Comparison of ENCODE assay signal across 23 cellular contexts in genomic region chr2:217512728-217513127, GRCh38.
A peak's percentile ranks its signal among the peaks of the same experiment; 100 is the strongest.
DNase-seq lines count a peak whose midpoint lies in the region; ATAC-seq, FAIRE-seq and TF ChIP-seq lines count a peak whose summit lies in the region.
"Had no signal": no experiment of that assay in that cellular context is flagged by ENCODE, and none has a peak within 500 bp of the region (broad histone marks: within the 10 kb centered on the region; RNA-seq: fewer than 3 reads in every experiment).

No MANE protein-coding gene starts in this region.

- H3K79me2 ChIP-seq in HepG2 (ENCODE audit: insufficient read depth, low read length), result no peaks in the 10 kb centered on the region
- no peaks in the 10 kb centered on the region for H3K79me2 ChIP-seq in H1 (ENCODE audit: control insufficient read depth in 1 of 2, insufficient read depth in 2 of 2, low read length in 2 of 2)
- no peaks in the 10 kb centered on the region for H3K79me2 ChIP-seq in neural progenitor cell (ENCODE audit: low read depth)

- peak overlapping the region; percentile 42 for H4K91ac ChIP-seq in H1 (replicated peaks; ENCODE audit: insufficient read length, low read length)

- H3F3A ChIP-seq in neural progenitor cell (ENCODE audit: low read depth), result no peaks in the 10 kb centered on the region

- H3K36me3 ChIP-seq in HepG2 (replicated peaks in 1 of 2; ENCODE audit: control insufficient read depth in 1 of 2, insufficient read depth in 2 of 2, low read length in 2 of 2) (no peaks in the 10 kb centered on the region), right lobe of liver (no peaks in the 10 kb centered on the region), H1 (ENCODE audit: control insufficient read depth in 2 of 4, insufficient read depth in 4 of 4, low read length in 3 of 4) (no peaks in the 10 kb centered on the region), neural progenitor cell (no peaks in the 10 kb centered on the region)

- no peak overlapping the region for H2AK5ac ChIP-seq in H1 (ENCODE audit: low read depth, low read length)

- intact Hi-C loops in HepG2 (cut with micrococcal nuclease; ENCODE audit: unreplicated experiment) (loop anchor here (5.0 kb wide), 1 partner anchor 995 kb away; no protein-coding TSS in a partner anchor), right lobe of liver (cut with DNase I) (loop anchor here in 1 of 2 donors (10.0 kb wide), 1 partner anchor 828 kb away; no protein-coding TSS in a partner anchor)

- H2BK12ac ChIP-seq in H1 (ENCODE audit: low read depth, low read length), result no peak overlapping the region

- H3K27me3 ChIP-seq in HepG2 (ENCODE audit: control insufficient read depth in 1 of 2, insufficient read depth in 2 of 2, low read length in 2 of 2) (no peaks in the 10 kb centered on the region), right lobe of liver (no peaks in the 10 kb centered on the region), H1 (replicated peaks in 1 of 4; ENCODE audit: control insufficient read depth in 3 of 4, extremely low read depth in 1 of 4, insufficient read depth in 3 of 4, low read length in 3 of 4) (no peaks in the 10 kb centered on the region), neural progenitor cell (no peaks in the 10 kb centered on the region)

- FAIRE-seq in HepG2 (lab: Jason Lieb, UNC), result no peak
- FAIRE-seq in H1 (lab: Jason Lieb, UNC), result no peak
- FAIRE-seq: G401.6 had no signal

- H3K36me3 Mint-ChIP-seq in nephron (ENCODE audit: low read depth), result no peaks in the 10 kb centered on the region
- no peaks in the 10 kb centered on the region for H3K36me3 Mint-ChIP-seq in neural progenitor cell
- H3K36me3 Mint-ChIP-seq in T-cell, result no peaks in the 10 kb centered on the region
- H3K36me3 Mint-ChIP-seq: CD8-positive, alpha-beta T cell had no signal

- H3K4me1 Mint-ChIP-seq in nephron (peaks cover 39% of the 10 kb centered on the region), neural progenitor cell (peaks cover 23% of the 10 kb centered on the region), T-cell (peaks cover 0 to 12% (median 5%) of the 10 kb centered on the region in 3 donors)
- H3K4me1 Mint-ChIP-seq: B cell had no signal

- CTCF ChIA-PET in HepG2 (lab: Yijun Ruan, JAX; ENCODE audit: low intra/inter-chr PET ratio, low total read pairs), result no interaction called here
- CTCF ChIA-PET in H1 (lab: Charles Lee; ENCODE audit: partially characterized antibody), result interaction anchor here (0.6 to 4.8 kb wide), 3 partner anchors 200 to 346 kb away, joined by 3 to 38 read pairs (median 4); no protein-coding TSS in a partner anchor
- CTCF ChIA-PET in T-cell (lab: Charles Lee), result no interaction called here

- in situ Hi-C loops in HepG2 (cut with HindIII; ENCODE audit: extremely low pct_ligation_motif_present, low pct_unique_long_range_greater_than_20kb), result loop anchor here (5.0 to 25.0 kb wide), 3 partner anchors 470 to 1000 kb away; partner anchors contain the start of gene IGFBP5

- no peaks in the 10 kb centered on the region for H3K4me1 ChIP-seq in HepG2 (ENCODE audit: insufficient read depth, low read length)
- no peaks in the 10 kb centered on the region for H3K4me1 ChIP-seq in right lobe of liver
- peaks cover 0 to 3% (median 2%) of the 10 kb centered on the region in 4 experiments; a peak in 3 of 7 replicates for H3K4me1 ChIP-seq in H1 (replicated peaks in 1 of 4; ENCODE audit: control insufficient read depth in 3 of 4, insufficient read depth in 4 of 4, low read length in 3 of 4)
- peaks cover 12% of the 10 kb centered on the region for H3K4me1 ChIP-seq in neural progenitor cell

- TF ChIP-seq RAD21 in HepG2 (CRISPR knock-in tag; IDR thresholded peaks at IDR 0.05) (no peak), H1 (IDR thresholded peaks at IDR 0.05 in 1 of 2, conservative IDR thresholded peaks at IDR 0.05 in 1 of 2; ENCODE audit: low read depth in 2 of 2, low read length in 2 of 2) (no peak)

- H3K23ac ChIP-seq in H1 (ENCODE audit: insufficient read length), result no peak overlapping the region

- no peak overlapping the region for H3K27ac ChIP-seq in HepG2 (ENCODE audit: extremely low read length, insufficient read depth, low read length)
- no peak overlapping the region for H3K27ac ChIP-seq in right lobe of liver
- no peak overlapping the region for H3K27ac ChIP-seq in H1 (ENCODE audit: low read depth, low read length)
- no peak overlapping the region for H3K27ac ChIP-seq in neural progenitor cell
- H3K27ac ChIP-seq: 22Rv1, C4-2B had no signal

- H3K4ac ChIP-seq in H1 (replicated peaks; ENCODE audit: insufficient read length, low read depth, low read length), result no peak overlapping the region

- no peak overlapping the region for H2BK120ac ChIP-seq in H1 (replicated peaks; ENCODE audit: low read depth, low read length)

- H3K18ac ChIP-seq in H1 (ENCODE audit: extremely low read depth, low read length), result no peak overlapping the region

- no peak for ATAC-seq in HepG2
- ATAC-seq in right lobe of liver, result no peak
- no peak for ATAC-seq in T-cell (replicated peaks in 1 of 4)
- ATAC-seq: CD8-positive, alpha-beta T cell; PC-3 had no signal

- H3K9ac ChIP-seq in HepG2 (ENCODE audit: insufficient read depth, low read depth, low read length) (no peak overlapping the region), H1 (replicated peaks in 1 of 4; ENCODE audit: extremely low read depth in 1 of 4, low read depth in 3 of 4, low read length in 3 of 4) (no peak overlapping the region), neural progenitor cell (no peak overlapping the region)
- H3K9ac ChIP-seq: SK-N-SH had no signal

- no peak overlapping the region for H3K56ac ChIP-seq in H1 (replicated peaks; ENCODE audit: insufficient read length, low read depth, low read length)

- H3K9me3 ChIP-seq in HepG2 (ENCODE audit: low read length) (no peaks in the 10 kb centered on the region), right lobe of liver (no peaks in the 10 kb centered on the region), H1 (ENCODE audit: insufficient read depth in 2 of 2, low read depth in 1 of 2, low read length in 1 of 2) (no peaks in the 10 kb centered on the region), neural progenitor cell (ENCODE audit: low read depth) (no peaks in the 10 kb centered on the region)
- H3K9me3 ChIP-seq: Caco-2, SK-N-SH had no signal

- H2AFZ ChIP-seq in HepG2 (ENCODE audit: low read length) (no peak overlapping the region), H1 (ENCODE audit: low read length) (no peak overlapping the region), neural progenitor cell (replicated peaks) (no peak overlapping the region)

- no peak overlapping the region for H4K5ac ChIP-seq in H1 (ENCODE audit: insufficient read length, low read depth, low read length)

- H3K27me3 Mint-ChIP-seq in nephron (ENCODE audit: low read depth), result no peaks in the 10 kb centered on the region
- H3K27me3 Mint-ChIP-seq in neural progenitor cell (ENCODE audit: insufficient read depth, low read depth), result no peaks in the 10 kb centered on the region
- peaks cover 7% of the 10 kb centered on the region in 2 donors for H3K27me3 Mint-ChIP-seq in T-cell

- H2BK20ac ChIP-seq in H1 (ENCODE audit: low read length), result 0 out of 2 replicates have a peak overlapping the region, but pooled peaks have one; percentile 5

- H3K4me2 ChIP-seq in HepG2 (ENCODE audit: low read depth, low read length), result no peak overlapping the region
- no peak overlapping the region for H3K4me2 ChIP-seq in H1 (ENCODE audit: insufficient read depth in 1 of 2, low read depth in 2 of 2, low read length in 2 of 2)
- no peak overlapping the region for H3K4me2 ChIP-seq in neural progenitor cell
- H3K4me2 ChIP-seq: SK-N-SH had no signal

- POLR2A ChIA-PET in HepG2 (lab: Yijun Ruan, JAX) (no interaction called here), H1 (lab: Charles Lee; ENCODE audit: partially characterized antibody) (no interaction called here), T-cell (lab: Charles Lee) (no interaction called here)

- no peak overlapping the region for H4K8ac ChIP-seq in H1 (ENCODE audit: extremely low read depth, insufficient read depth, low read length)

- H3K9me3 Mint-ChIP-seq in nephron (no peaks in the 10 kb centered on the region), neural progenitor cell (no peaks in the 10 kb centered on the region), T-cell (no peaks in the 10 kb centered on the region)
- H3K9me3 Mint-ChIP-seq: CD8-positive, alpha-beta T cell; HFFc6 had no signal

- no TSS peak for BruUV-seq in HepG2 (replicated peaks; lab: Mats Ljungman, UMichigan)

- TF ChIP-seq POLR2A in HepG2 (IDR thresholded peaks at IDR 0.05; ENCODE audit: insufficient read depth in 1 of 2, low read depth in 2 of 2, low read length in 2 of 2) (no peak), right lobe of liver (IDR thresholded peaks at IDR 0.05) (no peak), H1 (IDR thresholded peaks at IDR 0.05; ENCODE audit: control extremely low read depth in 1 of 2, low read depth in 2 of 2, low read length in 2 of 2) (no peak)

- WGBS in HepG2 (ENCODE audit: low lambda C conversion rate), result 20% methylated on average over 4 of the region's 4 CpGs
- 68% methylated on average over 4 of the region's 4 CpGs for WGBS in right lobe of liver (ENCODE audit: insufficient coverage, low coverage, low lambda C conversion rate, missing lambda C conversion rate)
- 84% methylated on average over 4 of the region's 4 CpGs; no CpG with 5 or more reads in 1 of the 2 experiments for WGBS in H1 (ENCODE audit: extremely low coverage in 1 of 2, insufficient coverage in 1 of 2, insufficient read length in 1 of 2, insufficient replicate concordance in 2 of 2, low coverage in 1 of 2, low lambda C conversion rate in 2 of 2, missing lambda C conversion rate in 1 of 2), 2 experiments

- H3K4me3 Mint-ChIP-seq in nephron (peak overlapping the region in 1 of 3 experiments; percentile 1), neural progenitor cell (no peak overlapping the region), T-cell (no peak overlapping the region)
- H3K4me3 Mint-ChIP-seq: B cell; CD8-positive, alpha-beta T cell had no signal

- H2BK5ac ChIP-seq in H1 (ENCODE audit: low read depth, low read length), result no peak overlapping the region

- H3K23me2 ChIP-seq in H1 (ENCODE audit: low read depth, low read length), result no peaks in the 10 kb centered on the region

- TF ChIP-seq CTCF in HepG2 (CRISPR knock-in tag; IDR thresholded peaks at IDR 0.05) (no peak), right lobe of liver (IDR thresholded peaks at IDR 0.05) (no peak), H1 (IDR thresholded peaks at IDR 0.05; ENCODE audit: control extremely low read depth in 1 of 3, insufficient read depth in 1 of 3, low read depth in 1 of 3, low read length in 3 of 3) (no peak), nephron (IDR thresholded peaks at IDR 0.05; ENCODE audit: unreplicated experiment in 3 of 3) (no peak), neural progenitor cell (IDR thresholded peaks at IDR 0.05) (no peak)

- no peak for TF ChIP-seq EP300 in HepG2 (IDR thresholded peaks at IDR 0.05; ENCODE audit: low read depth in 2 of 2, low read length in 2 of 2)
- TF ChIP-seq EP300 in HepG2 (CRISPR knock-in tag; IDR thresholded peaks at IDR 0.05; ENCODE audit: borderline replicate concordance), result no peak
- TF ChIP-seq EP300 in H1 (IDR thresholded peaks at IDR 0.05; ENCODE audit: borderline replicate concordance in 1 of 2, low read depth in 2 of 2, low read length in 2 of 2), result no peak

- no peaks in the 10 kb centered on the region for H4K20me1 ChIP-seq in HepG2 (ENCODE audit: insufficient read depth, low read length)
- H4K20me1 ChIP-seq in H1 (replicated peaks in 1 of 2; ENCODE audit: control insufficient read depth in 1 of 2, insufficient read depth in 2 of 2, low read length in 2 of 2), result peaks cover 0 to 4% of the 10 kb centered on the region in 2 experiments
- H4K20me1 ChIP-seq in neural progenitor cell (ENCODE audit: low read depth), result no peaks in the 10 kb centered on the region

- H2BK15ac ChIP-seq in H1 (ENCODE audit: low read length), result no peak overlapping the region

- H3K4me3 ChIP-seq in HepG2 (replicated peaks in 1 of 3; ENCODE audit: insufficient read depth in 1 of 3, low read depth in 2 of 3, low read length in 3 of 3) (no peak overlapping the region), right lobe of liver (no peak overlapping the region), H1 (ENCODE audit: extremely low read depth in 1 of 4, insufficient read depth in 2 of 4, low read depth in 3 of 4, low read length in 4 of 4) (no peak overlapping the region), neural progenitor cell (no peak overlapping the region)

- no peak for DNase-seq in HepG2 (ENCODE audit: low spot score)
- DNase-seq in right lobe of liver, result no peak
- no peak for DNase-seq in H1 (ENCODE audit: low read depth in 1 of 2, low spot score in 2 of 2)
- DNase-seq in activated CD4-positive, alpha-beta T cell treated with anti-CD3 and anti-CD28 coated beads for 1 hour, result no peak
- no peak for DNase-seq in neural progenitor cell (ENCODE audit: low spot score)
- no peak for DNase-seq in T-cell
- DNase-seq: Caco-2; CD8-positive, alpha-beta T cell; H7; HFFc6; Karpas-422; NCI-H1105; NCI-H1436 treated with DMSO at 0.1 percent for 48 hours; NCI-H187 treated with DMSO at 0.1 percent for 48 hours; NCI-H524; NCI-H774; PC-3; SK-N-SH had no signal

- no peaks in the 10 kb centered on the region for H3K79me1 ChIP-seq in H1 (ENCODE audit: low read depth, low read length)

- H3K27ac Mint-ChIP-seq in nephron (peak overlapping the region; percentile 6 to 70 (median 31)), neural progenitor cell (no peak overlapping the region), T-cell (no peak overlapping the region)
- H3K27ac Mint-ChIP-seq: B cell; CD8-positive, alpha-beta T cell; HFFc6 had no signal

- H3K14ac ChIP-seq in H1 (ENCODE audit: insufficient read length), result no peak overlapping the region

Comparison
In these comparisons a context has a peak if more than half of its experiments do, and no peak if none do; other contexts are left out.
1. H3K27ac Mint-ChIP-seq: peak in nephron (3 of 3); none in neural progenitor cell (single experiment) and T-cell (0 of 2).